ENCODE assay signal across 9 cellular contexts in genomic region chr14:96053600-96054381, GRCh38. TPM values are rescaled to one million over a fixed set of nuclear protein-coding genes. Genes with fewer than 3 reads are reported as not detected.
DNase-seq lines count a peak whose midpoint lies in the region.
"Had no signal": no experiment of that assay in that cellular context is flagged by ENCODE, and none has a peak within 500 bp of the region (broad histone marks: within the 10 kb centered on the region; RNA-seq: fewer than 3 reads in every experiment).

No MANE protein-coding gene starts in this region.

- H3K27ac ChIP-seq in cingulate gyrus (ENCODE audit: low read depth, low read length) = peak overlapping the region; percentile 86

- peak; percentile 26 for DNase-seq in NCI-H2171 treated with DMSO at 0.1 percent for 48 hours (lab: John Stamatoyannopoulos, UW)
- DNase-seq in NCI-H2171 (lab: John Stamatoyannopoulos, UW) = no peak
- DNase-seq in mesenteric fat pad (ENCODE audit: low spot score) = peak; percentile 84
- DNase-seq in ureter (ENCODE audit: low spot score) = peak; percentile 63
- DNase-seq in NCI-H748 treated with DMSO at 0.1 percent for 48 hours (lab: John Stamatoyannopoulos, UW) = no peak
- DNase-seq in effector CD8-positive, alpha-beta T cell (lab: John Stamatoyannopoulos, UW) = no peak
- no peak for DNase-seq in NK-92 treated with Interleukin-12 subunit alpha and Interleukin-12 subunit beta, amount 100 ng/mL, for 24 hours (lab: John Stamatoyannopoulos, UW)
- DNase-seq: SW 1271 had no signal

RNA-seq across cellular contexts. Expression of gene C14orf132, which starts 14.6 kb away (rescaled TPM):
- 2.7 TPM for total RNA-seq in mesenteric fat pad
- total RNA-seq in ureter = 6.7 TPM

Comparison
In these comparisons a context has a peak if more than half of its experiments do, and no peak if none do; other contexts are left out.
1. DNase-seq: peak in NCI-H2171 treated with DMSO at 0.1 percent for 48 hours (single experiment), mesenteric fat pad (single experiment) and ureter (single experiment); none in NCI-H2171 (single experiment), NCI-H748 treated with DMSO at 0.1 percent for 48 hours (single experiment), effector CD8-positive, alpha-beta T cell (single experiment) and NK-92 treated with Interleukin-12 subunit alpha and Interleukin-12 subunit beta, amount 100 ng/mL, for 24 hours (single experiment).